In the genomic region with DNA sequence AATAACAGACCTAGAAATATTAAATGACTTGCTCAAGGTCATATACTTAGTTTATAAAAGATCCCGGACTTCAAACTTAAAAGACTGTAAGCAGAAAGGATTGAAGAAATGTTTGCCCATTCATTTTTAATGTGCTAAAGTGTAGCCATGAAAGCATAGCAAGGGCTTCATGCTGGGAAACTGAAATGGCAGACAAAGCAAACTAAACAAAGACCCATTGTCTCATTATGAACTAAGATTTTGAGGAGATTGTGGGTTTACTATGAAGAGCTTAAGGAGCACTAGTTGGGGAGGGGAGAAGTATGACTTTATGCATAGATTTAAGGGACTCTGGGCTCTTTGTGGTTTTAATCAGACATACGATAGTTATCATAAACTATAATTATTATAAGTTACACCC, we compare ENCODE assay signal across 21 cellular contexts.
"Had no signal": no experiment of that assay in that cellular context is flagged by ENCODE, and none has a peak within 500 bp of the region (broad histone marks: within the 10 kb centered on the region; RNA-seq: fewer than 3 reads in every experiment).

No MANE protein-coding gene starts in this region.

- H3K36me3 Mint-ChIP-seq: memory B cell, naive B cell had no signal

- H3K27ac ChIP-seq: esophagus squamous epithelium, left ventricle myocardium inferior, lower lobe of right lung, neutrophil, right atrium auricular region, sigmoid colon, skin epidermis, stomach, thoracic aorta, transverse colon had no signal

- H3K27ac Mint-ChIP-seq: dendritic cell treated with granulocyte-macrophage colony-stimulating factor and Interleukin-4, amounts not matched to agents 40 ng/mL and 50 ng/mL, for 4 days; memory B cell; naive B cell had no signal

- DNase-seq: esophagus squamous epithelium; foreskin fibroblast; kidney; left cardiac atrium; left ventricle myocardium inferior; lower lobe of right lung; naive B cell; posterior cingulate gyrus; sigmoid colon; stimulated activated CD4-positive, alpha-beta T cell treated with anti-CD3 and anti-CD28 coated beads, Interleukin-12 subunit alpha, Interleukin-12 subunit beta, amount 100 ng/mL, for 4 hours; stimulated activated naive CD4-positive, alpha-beta T cell; stomach; substantia nigra; transverse colon had no signal

- H3K27me3 Mint-ChIP-seq: dendritic cell treated with granulocyte-macrophage colony-stimulating factor and Interleukin-4, amounts not matched to agents 40 ng/mL and 50 ng/mL, for 4 days; memory B cell had no signal

- H3K4me1 ChIP-seq: esophagus squamous epithelium, right atrium auricular region, transverse colon had no signal

- FAIRE-seq: kidney had no signal

- H3K4me3 ChIP-seq: esophagus squamous epithelium, left ventricle myocardium inferior, lower lobe of right lung, right atrium auricular region, sigmoid colon, skin epidermis, stomach, thoracic aorta, transverse colon had no signal

- H3K9me3 Mint-ChIP-seq: dendritic cell treated with granulocyte-macrophage colony-stimulating factor and Interleukin-4, amounts not matched to agents 40 ng/mL and 50 ng/mL, for 4 days had no signal

- H3K27me3 ChIP-seq: esophagus squamous epithelium, neutrophil, right atrium auricular region, sigmoid colon, stomach, transverse colon had no signal

- H3K36me3 ChIP-seq: esophagus squamous epithelium, left ventricle myocardium inferior, lower lobe of right lung, neutrophil, right atrium auricular region, sigmoid colon, stomach, thoracic aorta, transverse colon had no signal

- H3K4me1 Mint-ChIP-seq: memory B cell, naive B cell had no signal

- H3K9me3 ChIP-seq: esophagus squamous epithelium, left ventricle myocardium inferior, lower lobe of right lung, neutrophil, right atrium auricular region, sigmoid colon, stomach, thoracic aorta, transverse colon had no signal

- H3K4me3 Mint-ChIP-seq: dendritic cell treated with granulocyte-macrophage colony-stimulating factor and Interleukin-4, amounts not matched to agents 40 ng/mL and 50 ng/mL, for 4 days; memory B cell; naive B cell; nephron had no signal
